In the genomic region with DNA sequence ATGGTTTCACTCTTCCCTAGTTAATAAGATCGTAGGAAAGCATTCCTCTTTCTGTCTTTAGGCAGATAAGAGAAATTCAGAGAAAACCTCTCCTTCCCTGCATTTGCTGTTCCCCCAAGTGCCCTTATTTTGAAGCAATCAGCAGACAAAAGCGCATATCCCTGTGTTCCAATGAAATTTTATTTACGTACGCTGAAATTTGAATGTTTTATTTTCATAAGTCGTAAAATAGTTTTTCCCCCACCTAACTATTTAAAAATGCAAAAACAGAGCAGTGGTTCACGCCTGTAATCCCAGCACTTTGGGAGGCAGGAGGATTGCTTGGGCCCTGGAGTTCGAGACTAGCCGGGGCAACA, we compare ENCODE assay signal across 8 cellular contexts. TPM values are rescaled to one million over a fixed set of nuclear protein-coding genes. Genes with fewer than 3 reads are reported as not detected.
DNase-seq lines count a peak whose midpoint lies in the region; ATAC-seq and TF ChIP-seq lines count a peak whose summit lies in the region.

No MANE protein-coding gene starts in this region.

- H3K9me3 Mint-ChIP-seq in MCF 10A (ENCODE audit: unreplicated experiment), result no peaks in the 10 kb centered on the region

- peak overlapping the region; percentile 89 for H3K4me3 Mint-ChIP-seq in MCF 10A (ENCODE audit: unreplicated experiment)

- no peak for ATAC-seq in GM19463 (IDR thresholded peaks at IDR 0.05; ENCODE audit: unreplicated experiment)
- no peak for ATAC-seq in HG03354 (IDR thresholded peaks at IDR 0.05; ENCODE audit: poor library complexity, severe bottlenecking, unreplicated experiment)
- no peak for ATAC-seq in HG02642 (IDR thresholded peaks at IDR 0.05; ENCODE audit: poor library complexity, unreplicated experiment)

- H3K36me3 Mint-ChIP-seq in MCF 10A (ENCODE audit: insufficient read depth, unreplicated experiment), result peaks cover 19% of the 10 kb centered on the region

- 0 out of 2 replicates have a peak, but pooled peaks cover 4% of the 10 kb centered on the region for H3K4me1 ChIP-seq in HUES48 (ENCODE audit: control insufficient read depth, insufficient read depth, low read length)
- no peaks in the 10 kb centered on the region for H3K4me1 ChIP-seq in mucosa of stomach (ENCODE audit: control insufficient read depth, insufficient read depth, low read length)

- peaks cover 12% of the 10 kb centered on the region for H3K4me1 Mint-ChIP-seq in MCF 10A (ENCODE audit: insufficient read depth, unreplicated experiment)

- H3K27me3 Mint-ChIP-seq in MCF 10A (ENCODE audit: insufficient read depth, unreplicated experiment), result no peaks in the 10 kb centered on the region

- CTCF ChIA-PET in MCF 10A (lab: Yijun Ruan, JAX), result no interaction called here

- H3K4me3 ChIP-seq in HUES48 (ENCODE audit: low read depth, low read length) (peak overlapping the region; percentile 38; the same call in 1 of the 2 replicates), mucosa of stomach (ENCODE audit: low read length) (peak overlapping the region; percentile 41)

- H3K27ac ChIP-seq in 22Rv1 (peak overlapping the region; percentile 83), HUES48 (ENCODE audit: low read depth, low read length) (no peak overlapping the region)

- intact Hi-C loops in MCF 10A (cut with micrococcal nuclease), result loop anchor here (5.0 kb wide), 1 partner anchor 630 kb away; a partner anchor contains a TSS

- H3K36me3 ChIP-seq in HUES48 (ENCODE audit: control insufficient read depth, insufficient read depth, low read length) (peaks cover 5% of the 10 kb centered on the region; the same call in 1 of the 2 replicates), mucosa of stomach (ENCODE audit: control insufficient read depth, insufficient read depth, low read length) (no peaks in the 10 kb centered on the region)

- no peak overlapping the region for H3K9ac ChIP-seq in HUES48 (ENCODE audit: low read depth, low read length)
- no peak overlapping the region for H3K9ac ChIP-seq in mucosa of stomach (ENCODE audit: low read length)

- H3K27me3 ChIP-seq in HUES48 (ENCODE audit: control insufficient read depth, insufficient read depth, low read length) (no peaks in the 10 kb centered on the region), mucosa of stomach (ENCODE audit: control insufficient read depth, insufficient read depth, low read length) (no peaks in the 10 kb centered on the region)

- no peak overlapping the region for H3K27ac Mint-ChIP-seq in MCF 10A (ENCODE audit: low read depth, unreplicated experiment)

- no peak for DNase-seq in MCF 10A (ENCODE audit: unreplicated experiment)
- DNase-seq in DMS53 treated with DMSO at 0.1 percent for 48 hours (lab: John Stamatoyannopoulos, UW; ENCODE audit: unreplicated experiment), result no peak

- BruUV-seq in MCF 10A (replicated peaks; lab: Mats Ljungman, UMichigan), result no TSS peak

- TF ChIP-seq CTCF in 22Rv1 (IDR thresholded peaks at IDR 0.05), result no peak
- TF ChIP-seq CTCF in MCF 10A (IDR thresholded peaks at IDR 0.05; ENCODE audit: unreplicated experiment), result no peak

- H3K9me3 ChIP-seq in HUES48 (ENCODE audit: control insufficient read depth, insufficient read depth, low read length) (no peaks in the 10 kb centered on the region), mucosa of stomach (ENCODE audit: control insufficient read depth, low read length) (no peaks in the 10 kb centered on the region)

- POLR2A ChIA-PET in MCF 10A (lab: Yijun Ruan, JAX), result interaction anchor here (0.6 to 3.9 kb wide), 17 partner anchors 9 to 603 kb away, joined by 3 to 48 read pairs (median 6); a partner anchor contains a TSS

RNA-seq across cellular contexts. Expression of a gene that starts 17.2 kb away (rescaled TPM):
- total RNA-seq in MCF 10A (2022), result 24.8 and 27.0 TPM in 2 replicates

RNA-seq across cellular contexts. Expression of a gene that starts 27.2 kb away (rescaled TPM):
- 89.0 and 101 TPM in 2 replicates for total RNA-seq in MCF 10A (2022)

RNA-seq across cellular contexts. Expression of a gene that starts 48.2 kb away (rescaled TPM):
- 9.2 and 9.4 TPM in 2 replicates for total RNA-seq in MCF 10A (2022)
